In the genomic region with DNA sequence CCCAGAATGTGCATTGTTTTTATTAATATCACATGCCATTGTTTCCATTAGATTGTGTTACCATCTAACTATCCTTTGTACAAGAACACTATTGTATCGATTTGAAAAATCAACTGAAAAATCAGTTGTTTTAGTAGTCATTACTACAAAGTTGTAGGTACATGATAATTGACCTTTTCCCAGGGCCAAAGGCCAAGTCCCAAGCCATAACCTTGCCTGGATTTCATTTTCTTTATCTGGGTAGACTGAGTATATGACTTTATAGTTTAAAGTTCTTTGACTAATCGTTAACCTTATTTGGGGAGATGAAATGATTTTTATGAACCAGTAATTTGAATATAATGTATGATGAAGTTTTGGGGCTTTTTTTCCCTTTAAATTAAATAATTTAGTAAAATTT, we compare ENCODE assay signal across 14 cellular contexts.
A peak's percentile ranks its signal among the peaks of the same experiment; 100 is the strongest.
DNase-seq lines count a peak whose midpoint lies in the region; ATAC-seq, FAIRE-seq and TF ChIP-seq lines count a peak whose summit lies in the region.
"Had no signal": no experiment of that assay in that cellular context is flagged by ENCODE, and none has a peak within 500 bp of the region (broad histone marks: within the 10 kb centered on the region; RNA-seq: fewer than 3 reads in every experiment).

No MANE protein-coding gene starts in this region.

- H3K9ac ChIP-seq in SK-N-SH: no peak overlapping the region
- H3K9ac ChIP-seq: BLaER1, GM23248 had no signal

- no peaks in the 10 kb centered on the region for H3K27me3 ChIP-seq in SK-N-SH (ENCODE audit: insufficient read depth)
- H3K27me3 ChIP-seq: BLaER1 had no signal

- no peak for TF ChIP-seq RAD21 in SK-N-SH (IDR thresholded peaks at IDR 0.05; ENCODE audit: low read length)

- H3K27ac ChIP-seq in SK-N-SH (ENCODE audit: low read depth in 2 of 2, low read length in 1 of 2): no peak overlapping the region
- H3K27ac ChIP-seq: BLaER1, GM23248 had no signal

- H3K36me3 ChIP-seq in SK-N-SH (replicated peaks in 1 of 2; ENCODE audit: control insufficient read depth in 1 of 2, insufficient read depth in 2 of 2, low read length in 1 of 2): no peaks in the 10 kb centered on the region
- H3K36me3 ChIP-seq: BLaER1 had no signal

- peak; percentile 60 for ATAC-seq in left colon
- no peak for ATAC-seq in GM18520 (IDR thresholded peaks at IDR 0.05; ENCODE audit: unreplicated experiment)
- no peak for ATAC-seq in GM21360 (IDR thresholded peaks at IDR 0.05; ENCODE audit: unreplicated experiment)

- WGBS in SK-N-SH (ENCODE audit: low lambda C conversion rate): 100% methylated on average over 2 of the region's 2 CpGs

- H3K4me3 ChIP-seq in SK-N-SH (ENCODE audit: low read depth in 2 of 2, low read length in 1 of 2): no peak overlapping the region
- H3K4me3 ChIP-seq: BLaER1, GM23248, HAP-1 had no signal

- peaks cover 17% of the 10 kb centered on the region for H3K79me2 ChIP-seq in SK-N-SH (ENCODE audit: insufficient read depth)

- DNase-seq in D721Med (ENCODE audit: insufficient read length, low spot score): no peak
- no peak for DNase-seq in RCC 7860 (ENCODE audit: low spot score)
- no peak for DNase-seq in left colon
- DNase-seq in SK-N-SH: no peak
- DNase-seq in inferior parietal cortex (ENCODE audit: extremely low spot score): no peak
- DNase-seq: CD4-positive, alpha-beta memory T cell; DMS79 treated with DMSO at 0.1 percent for 48 hours; GF-D8; GM23248 had no signal

- intact Hi-C loops in left colon (cut with DNase I, micrococcal nuclease): no loop called here

- no peak overlapping the region for H2AFZ ChIP-seq in SK-N-SH (ENCODE audit: low read depth)
- H2AFZ ChIP-seq: GM23248 had no signal

- peaks cover 4% of the 10 kb centered on the region for H3F3A ChIP-seq in SK-N-SH (replicated peaks; ENCODE audit: insufficient read depth)

- FAIRE-seq in D721Med (lab: Jason Lieb, UNC) (peak; percentile 16), RCC 7860 (lab: Jason Lieb, UNC) (peak; percentile 56)
- FAIRE-seq: GM19239 had no signal

- peaks cover 4% of the 10 kb centered on the region; the same call in 1 of the 2 replicates for H4K20me1 ChIP-seq in SK-N-SH (ENCODE audit: insufficient read depth)

- peaks cover 10 to 27% of the 10 kb centered on the region in 2 experiments; a peak in 3 of 4 replicates for H3K4me1 ChIP-seq in SK-N-SH (ENCODE audit: control insufficient read depth in 1 of 2, insufficient read depth in 2 of 2, low read depth in 1 of 2, low read length in 1 of 2)
- H3K4me1 ChIP-seq: BLaER1 had no signal

- H3K9me2 ChIP-seq in SK-N-SH: no peaks in the 10 kb centered on the region

- CTCF ChIA-PET in SK-N-SH (lab: Yijun Ruan, JAX): no interaction called here

- no peak for TF ChIP-seq CTCF in D721Med (IDR thresholded peaks at IDR 0.05; ENCODE audit: insufficient read depth, missing control alignments)
- TF ChIP-seq CTCF in SK-N-SH (IDR thresholded peaks at IDR 0.05): no peak

- POLR2A ChIA-PET in SK-N-SH (lab: Yijun Ruan, JAX): no interaction called here

- H3K4me2 ChIP-seq in SK-N-SH: no peak overlapping the region
- H3K4me2 ChIP-seq: BLaER1 had no signal

- no peaks in the 10 kb centered on the region for H3K9me3 ChIP-seq in SK-N-SH
- H3K9me3 ChIP-seq: BLaER1, HAP-1 had no signal

- TF ChIP-seq EP300 in SK-N-SH (IDR thresholded peaks at IDR 0.05; ENCODE audit: borderline replicate concordance in 1 of 2, low read depth in 1 of 2, low read length in 1 of 2): no peak

TF ChIP-seq in SK-N-SH, 30 proteins besides CTCF, POLR2A, EP300 and RAD21:
- no peak for TF ChIP-seq CHD2 (IDR thresholded peaks at IDR 0.05; ENCODE audit: low read length, partially characterized antibody)
- TF ChIP-seq, protein P1, sequence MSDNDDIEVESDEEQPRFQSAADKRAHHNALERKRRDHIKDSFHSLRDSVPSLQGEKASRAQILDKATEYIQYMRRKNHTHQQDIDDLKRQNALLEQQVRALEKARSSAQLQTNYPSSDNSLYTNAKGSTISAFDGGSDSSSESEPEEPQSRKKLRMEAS (IDR thresholded peaks at IDR 0.05; ENCODE audit: low read depth): no peak
- TF ChIP-seq TEAD4 (IDR thresholded peaks at IDR 0.05; ENCODE audit: borderline replicate concordance, insufficient read depth): no peak
- no peak for TF ChIP-seq POLR2AphosphoS5 (IDR thresholded peaks at IDR 0.05; ENCODE audit: low read depth, low read length)
- no peak for TF ChIP-seq GABPA (IDR thresholded peaks at IDR 0.05; ENCODE audit: low read depth)
- TF ChIP-seq, protein P2, sequence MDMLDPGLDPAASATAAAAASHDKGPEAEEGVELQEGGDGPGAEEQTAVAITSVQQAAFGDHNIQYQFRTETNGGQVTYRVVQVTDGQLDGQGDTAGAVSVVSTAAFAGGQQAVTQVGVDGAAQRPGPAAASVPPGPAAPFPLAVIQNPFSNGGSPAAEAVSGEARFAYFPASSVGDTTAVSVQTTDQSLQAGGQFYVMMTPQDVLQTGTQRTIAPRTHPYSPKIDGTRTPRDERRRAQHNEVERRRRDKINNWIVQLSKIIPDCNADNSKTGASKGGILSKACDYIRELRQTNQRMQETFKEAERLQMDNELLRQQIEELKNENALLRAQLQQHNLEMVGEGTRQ (IDR thresholded peaks at IDR 0.05; ENCODE audit: borderline replicate concordance, low read depth, low read length): no peak
- no peak for TF ChIP-seq YY1 (IDR thresholded peaks at IDR 0.05; ENCODE audit: low read depth)
